ENCODE assay signal across 14 cellular contexts in genomic region chr10:52652431-52653220, GRCh38.
DNase-seq lines count a peak whose midpoint lies in the region; ATAC-seq and TF ChIP-seq lines count a peak whose summit lies in the region.
"Had no signal": no experiment of that assay in that cellular context is flagged by ENCODE, and none has a peak within 500 bp of the region (broad histone marks: within the 10 kb centered on the region; RNA-seq: fewer than 3 reads in every experiment).

No MANE protein-coding gene starts in this region.

- TF ChIP-seq CTCF in Panc1 (IDR thresholded peaks at IDR 0.05) (no peak), heart right ventricle (IDR thresholded peaks at IDR 0.05) (no peak)

- H3K79me2 ChIP-seq in ACC112 (ENCODE audit: control insufficient read depth, insufficient read depth, low read length, unreplicated experiment): no peaks in the 10 kb centered on the region

- H3K9me3 ChIP-seq in Panc1 (ENCODE audit: control insufficient read depth, insufficient read depth, low read depth, low read length) (no peaks in the 10 kb centered on the region), heart right ventricle (no peaks in the 10 kb centered on the region)
- H3K9me3 ChIP-seq: prostate gland, tibial artery had no signal

- intact Hi-C loops in Panc1 (cut with micrococcal nuclease; ENCODE audit: unreplicated experiment): loop anchor here (2.0 kb wide), 2 partner anchors 210 to 344 kb away; no protein-coding TSS in a partner anchor
- intact Hi-C loops in heart right ventricle (cut with DNase I): loop anchor here in 3 of 10 donors (5.0 kb wide), 3 partner anchors 75 to 345 kb away; partner anchors contain the start of gene DKK1 (in 1 of the 3)

- H3K36me3 ChIP-seq in ACC112 (ENCODE audit: insufficient read depth, low read length) (no peaks in the 10 kb centered on the region), Panc1 (ENCODE audit: control insufficient read depth, insufficient read depth, low read length) (no peaks in the 10 kb centered on the region), heart right ventricle (no peaks in the 10 kb centered on the region)
- H3K36me3 ChIP-seq: prostate gland, tibial artery had no signal

- DNase-seq in HT1080 (ENCODE audit: low read depth) (peak; percentile 26), Panc1 (ENCODE audit: low read depth, low spot score) (no peak), heart right ventricle (no peak), NCI-H2171 treated with DMSO at 0.1 percent for 48 hours (lab: John Stamatoyannopoulos, UW) (no peak)
- no peak for DNase-seq in stimulated activated naive CD8-positive, alpha-beta T cell treated with anti-CD3 and anti-CD28 coated beads, Interleukin-15, Interleukin-2, amounts not matched to agents 100 U/mL and 50 U/mL, for 24 hours
- DNase-seq in activated effector memory CD4-positive, alpha-beta T cell treated with Interleukin-2 at 50 U/mL for 16 hours: no peak
- DNase-seq: activated CD4-positive, alpha-beta T cell treated with anti-CD3 and anti-CD28 coated beads, Interleukin-2, amount 50 U/mL, for 1 hour; activated naive CD4-positive, alpha-beta T cell treated with Interleukin-2 at 50 U/mL for 16 hours; AML-193; tibial artery had no signal

- H3K4me1 ChIP-seq in ACC112 (ENCODE audit: control insufficient read depth, insufficient read depth, low read length, unreplicated experiment) (peaks cover 14% of the 10 kb centered on the region), Panc1 (ENCODE audit: control insufficient read depth, insufficient read depth, low read length) (peaks cover 21% of the 10 kb centered on the region), heart right ventricle (peaks cover 0 to 15% (median 0%) of the 10 kb centered on the region in 9 donors)
- H3K4me1 ChIP-seq: prostate gland had no signal

- BruUV-seq in Panc1 (replicated peaks; lab: Mats Ljungman, UMichigan): no TSS peak

- ATAC-seq in Panc1 (peak; percentile 75), heart right ventricle (peak in 7 of 8 donors; percentile 30 to 80 (median 64)), GM19455 (IDR thresholded peaks at IDR 0.05; ENCODE audit: unreplicated experiment) (no peak)
- ATAC-seq in stimulated activated naive CD8-positive, alpha-beta T cell treated with anti-CD3 and anti-CD28 coated beads, Interleukin-15, Interleukin-2, amounts not matched to agents 100 U/mL and 50 U/mL, for 24 hours: no peak
- ATAC-seq: GM23338 had no signal

- POLR2A ChIA-PET in Panc1 (lab: Charles Lee): interaction anchor here (0.6 kb wide), 1 partner anchor 16 kb away, joined by 4 read pairs; no protein-coding TSS in a partner anchor

- H2AFZ ChIP-seq in ACC112 (ENCODE audit: low read length, unreplicated experiment): peak overlapping the region; percentile 83
- H2AFZ ChIP-seq: GM23338 had no signal

- in situ Hi-C loops in Panc1 (cut with HindIII; ENCODE audit: low pct_unique_long_range_greater_than_20kb, low sequenced_read_pairs): no loop called here

- CTCF ChIA-PET in Panc1 (lab: Charles Lee): interaction anchor here (0.6 to 1.2 kb wide), 6 partner anchors 8 to 693 kb away, joined by 3 to 10 read pairs (median 4); no protein-coding TSS in a partner anchor

- H3K4me3 ChIP-seq in ACC112 (ENCODE audit: low read depth, low read length) (0 out of 2 replicates have a peak overlapping the region, but pooled peaks have one; percentile 5), Panc1 (ENCODE audit: low read depth in 2 of 2, low read length in 2 of 2) (no peak overlapping the region), heart right ventricle (no peak overlapping the region)
- H3K4me3 ChIP-seq: GM23338, prostate gland, tibial artery had no signal

- WGBS in heart right ventricle, 2 donors: 35% methylated on average over 7 of the region's 7 CpGs

- H3K27me3 ChIP-seq in ACC112 (ENCODE audit: insufficient read depth, low read length) (no peaks in the 10 kb centered on the region), Panc1 (ENCODE audit: control insufficient read depth, insufficient read depth, low read length) (no peaks in the 10 kb centered on the region), heart right ventricle (no peaks in the 10 kb centered on the region)
- H3K27me3 ChIP-seq: tibial artery had no signal

- H3K27ac ChIP-seq in ACC112 (ENCODE audit: low read depth, low read length) (no peak overlapping the region), Panc1 (ENCODE audit: low read length) (peak overlapping the region; percentile 85), heart right ventricle (peak overlapping the region in 8 of 10 donors; percentile 1 to 64 (median 28))
- H3K27ac ChIP-seq: prostate gland, tibial artery had no signal

Comparison
In these comparisons a context has a peak if more than half of its experiments do, and no peak if none do; other contexts are left out.
1. ATAC-seq: peak in Panc1 (single experiment) and heart right ventricle (7 of 8); none in stimulated activated naive CD8-positive, alpha-beta T cell treated with anti-CD3 and anti-CD28 coated beads, Interleukin-15, Interleukin-2, amounts not matched to agents 100 U/mL and 50 U/mL, for 24 hours (single experiment) and GM19455 (single experiment).